In genomic region chr4:188647820-188648380, GRCh38 we compare ENCODE assay signal across 33 cellular contexts.
"Had no signal": no experiment of that assay in that cellular context is flagged by ENCODE, and none has a peak within 500 bp of the region (broad histone marks: within the 10 kb centered on the region; RNA-seq: fewer than 3 reads in every experiment).

No MANE protein-coding gene starts in this region.

- H3K4me3 Mint-ChIP-seq: activated B cell treated with CpG ODN at 0.5 μM for 24 hours; activated CD4-positive, alpha-beta memory T cell treated with anti-CD3 and anti-CD28 coated beads for 36 hours; activated naive CD4-positive, alpha-beta T cell treated with anti-CD3 and anti-CD28 coated beads, Interleukin-2, amount 10 ng/mL, durations not matched to agents 7 days and 5 days; activated naive CD8-positive, alpha-beta T cell; activated naive CD8-positive, alpha-beta T cell treated with anti-CD3 and anti-CD28 coated beads, Interleukin-2, amount 50 U/mL, for 24 hours; activated T-cell treated with anti-CD3 and anti-CD28 coated beads, Interleukin-2, amount 50 U/mL, for 4 hours; activated T-helper 1 cell treated with anti-CD3 and anti-CD28 coated beads, Interleukin-12 subunit alpha, Interleukin-12 subunit beta, Interleukin-2, Interleukin-4 antibody, amounts not matched to agents 30 ng/mL and 10 ng/mL and 1 ng/mL, durations not matched to agents 14 hours and 24 hours and 36 hours; IgD-negative memory B cell had no signal

- H3K27ac Mint-ChIP-seq: activated B cell treated with CpG ODN at 0.5 μM for 24 hours; activated CD4-positive, alpha-beta memory T cell treated with anti-CD3 and anti-CD28 coated beads for 36 hours; activated naive CD4-positive, alpha-beta T cell treated with anti-CD3 and anti-CD28 coated beads, Interleukin-2, amount 10 ng/mL, durations not matched to agents 7 days and 5 days; activated naive CD8-positive, alpha-beta T cell; activated naive CD8-positive, alpha-beta T cell treated with anti-CD3 and anti-CD28 coated beads, Interleukin-2, amount 50 U/mL, for 24 hours; activated T-helper 1 cell treated with anti-CD3 and anti-CD28 coated beads, Interleukin-12 subunit alpha, Interleukin-12 subunit beta, Interleukin-2, Interleukin-4 antibody, amounts not matched to agents 30 ng/mL and 10 ng/mL and 1 ng/mL, durations not matched to agents 14 hours and 24 hours and 36 hours; IgD-negative memory B cell had no signal

- H3K36me3 Mint-ChIP-seq: activated CD4-positive, alpha-beta memory T cell treated with anti-CD3 and anti-CD28 coated beads for 36 hours; activated naive CD4-positive, alpha-beta T cell treated with anti-CD3 and anti-CD28 coated beads, Interleukin-2, amount 10 ng/mL, durations not matched to agents 7 days and 5 days; activated naive CD8-positive, alpha-beta T cell; IgD-negative memory B cell had no signal

- H3K27me3 Mint-ChIP-seq: activated B cell treated with CpG ODN at 0.5 μM for 24 hours; activated CD4-positive, alpha-beta memory T cell treated with anti-CD3 and anti-CD28 coated beads for 36 hours; activated naive CD4-positive, alpha-beta T cell treated with anti-CD3 and anti-CD28 coated beads, Interleukin-2, amount 10 ng/mL, durations not matched to agents 7 days and 5 days; activated naive CD8-positive, alpha-beta T cell; activated naive CD8-positive, alpha-beta T cell treated with anti-CD3 and anti-CD28 coated beads, Interleukin-2, amount 50 U/mL, for 24 hours; IgD-negative memory B cell had no signal

- DNase-seq: activated B cell treated with CpG ODN at 0.5 μM for 24 hours; activated CD4-positive, alpha-beta memory T cell treated with anti-CD3 and anti-CD28 coated beads for 36 hours; activated CD4-positive, alpha-beta T cell treated with anti-CD3 and anti-CD28 coated beads for 4 hours; activated CD4-positive, alpha-beta T cell treated with anti-CD3 and anti-CD28 coated beads, Interleukin-2, amount 50 U/mL, for 1 hour; activated CD4-positive, CD25-positive, alpha-beta regulatory T cell treated with anti-CD3 and anti-CD28 coated beads, Interleukin-2, amount 50 U/mL, for 72 hours; activated CD8-positive, alpha-beta memory T cell treated with anti-CD3 and anti-CD28 coated beads, Interleukin-2, amount 50 U/mL, for 4 hours; activated gamma-delta T cell treated with Interleukin-2 at 50 U/mL for 16 hours; activated naive CD4-positive, alpha-beta T cell treated with anti-CD3 and anti-CD28 coated beads, Interleukin-2, amount 10 ng/mL, durations not matched to agents 7 days and 5 days; activated naive CD8-positive, alpha-beta T cell treated with anti-CD3 and anti-CD28 coated beads, Interleukin-2, amount 50 U/mL, for 24 hours; activated T-cell treated with anti-CD3 and anti-CD28 coated beads for 4 hours; activated T-cell treated with anti-CD3 and anti-CD28 coated beads, Interleukin-2, amount 50 U/mL, for 4 hours; body of pancreas; central memory CD4-positive, alpha-beta T cell; Kasumi-1; KBM-7; MM.1S; NCI-H1105; NCI-H1417 treated with DMSO at 0.1 percent for 48 hours; NCI-H187 treated with DMSO at 0.1 percent for 48 hours; NCI-H2081; NCI-H226; NCI-H524 treated with DMSO at 0.1 percent for 48 hours; SW 1271; T-helper 1 cell; T-helper 2 cell; T-helper 9 cell had no signal

- H3K4me1 Mint-ChIP-seq: activated B cell treated with CpG ODN at 0.5 μM for 24 hours; activated naive CD4-positive, alpha-beta T cell treated with anti-CD3 and anti-CD28 coated beads, Interleukin-2, amount 10 ng/mL, durations not matched to agents 7 days and 5 days; activated naive CD8-positive, alpha-beta T cell treated with anti-CD3 and anti-CD28 coated beads, Interleukin-2, amount 50 U/mL, for 24 hours; IgD-negative memory B cell had no signal

- H3K4me3 ChIP-seq: body of pancreas had no signal

- FAIRE-seq: astrocyte had no signal

- H3K9me3 ChIP-seq: body of pancreas had no signal

- H3K27me3 ChIP-seq: body of pancreas had no signal

- H3K4me1 ChIP-seq: body of pancreas had no signal

- ATAC-seq: activated naive CD8-positive, alpha-beta T cell treated with anti-CD3 and anti-CD28 coated beads, Interleukin-2, amount 50 U/mL, for 24 hours; activated T-cell treated with anti-CD3 and anti-CD28 coated beads, Interleukin-2, amount 50 U/mL, for 4 hours; body of pancreas; Panc1; Right ventricle myocardium inferior had no signal

- H3K27ac ChIP-seq: body of pancreas, VCaP had no signal
